Comparison of ENCODE assay signal across 8 cellular contexts in genomic region chr11:67629386-67630229, GRCh38. TPM values are rescaled to one million over a fixed set of nuclear protein-coding genes. Genes with fewer than 3 reads are reported as not detected.
DNase-seq lines count a peak whose midpoint lies in the region; ATAC-seq lines count a peak whose summit lies in the region.

Gene NUDT8, minus strand, starts transcription at chr11:67629937. Its CDS starts 26 bp downstream, at chr11:67629911.

- peak within 1 kb of the TSS; percentile 93 for H3K4me2 ChIP-seq in mesendoderm (ENCODE audit: low read length)

- no peak within 1 kb of the TSS for H4K8ac ChIP-seq in mesendoderm (ENCODE audit: low read depth, low read length)

- H3K27ac ChIP-seq in mesendoderm (ENCODE audit: low read depth, low read length) = peak within 1 kb of the TSS; percentile 91

- peaks cover 10 to 12% of the 10 kb centered on the region in 2 donors for H3K4me1 Mint-ChIP-seq in effector memory CD8-positive, alpha-beta T cell (ENCODE audit: low read depth in 2 of 2)

- no peak within 1 kb of the TSS for H2AK5ac ChIP-seq in mesendoderm (ENCODE audit: low read length)

- peak; percentile 80 for DNase-seq in Ammon's horn (ENCODE audit: low spot score)
- DNase-seq in NCI-H69 (lab: John Stamatoyannopoulos, UW) = peak; percentile 92
- peak; percentile 95 for DNase-seq in activated CD8-positive, alpha-beta memory T cell treated with anti-CD3 and anti-CD28 coated beads for 24 hours
- peak; percentile 87 to 93 (median 91) for DNase-seq in effector memory CD8-positive, alpha-beta T cell
- DNase-seq in mesendoderm = peak; percentile 92
- peak; percentile 75 for DNase-seq in stimulated activated CD8-positive, alpha-beta memory T cell treated with anti-CD3 and anti-CD28 coated beads, Interleukin-12 subunit alpha, Interleukin-12 subunit beta, amount 100 ng/mL, for 4 hours (ENCODE audit: low read depth)

- no peak within 1 kb of the TSS for H2BK15ac ChIP-seq in mesendoderm (replicated peaks; ENCODE audit: low read depth)

- peak within 1 kb of the TSS; percentile 97 for H3K56ac ChIP-seq in mesendoderm (ENCODE audit: low read length)

- peak within 1 kb of the TSS; percentile 55 for H2BK5ac ChIP-seq in mesendoderm (ENCODE audit: low read length)

- H3K9me3 Mint-ChIP-seq in effector memory CD8-positive, alpha-beta T cell = no peaks in the 10 kb centered on the region

- ATAC-seq in GM18909 (IDR thresholded peaks at IDR 0.05; ENCODE audit: poor library complexity, unreplicated experiment) (peak; percentile 59), HG03159 (IDR thresholded peaks at IDR 0.05; ENCODE audit: unreplicated experiment) (peak; percentile 45)
- ATAC-seq in effector memory CD8-positive, alpha-beta T cell (replicated peaks) = peak; percentile 64

- H3K4me3 Mint-ChIP-seq in effector memory CD8-positive, alpha-beta T cell = peak within 1 kb of the TSS; percentile 89 to 90

- no peak within 1 kb of the TSS for H2BK120ac ChIP-seq in mesendoderm (ENCODE audit: low read depth, low read length)

- H3K4ac ChIP-seq in mesendoderm (ENCODE audit: low read depth, low read length) = no peak within 1 kb of the TSS

- H3K27ac Mint-ChIP-seq in effector memory CD8-positive, alpha-beta T cell = peak within 1 kb of the TSS; percentile 84 to 91

- peaks cover 5% of the 10 kb centered on the region for H3K4me1 ChIP-seq in mesendoderm (ENCODE audit: control insufficient read depth, low read depth, low read length)

- H4K5ac ChIP-seq in mesendoderm (ENCODE audit: low read length) = no peak within 1 kb of the TSS

- no peaks in the 10 kb centered on the region for H3K27me3 Mint-ChIP-seq in effector memory CD8-positive, alpha-beta T cell

- no peaks in the 10 kb centered on the region for H3K79me1 ChIP-seq in mesendoderm (ENCODE audit: low read length)

- peak within 1 kb of the TSS; percentile 92 for H3K9ac ChIP-seq in mesendoderm (ENCODE audit: low read length)

- H3K79me2 ChIP-seq in mesendoderm (ENCODE audit: control insufficient read depth, insufficient read depth, low read length) = no peaks in the 10 kb centered on the region

- no peaks in the 10 kb centered on the region for H3K36me3 ChIP-seq in mesendoderm (ENCODE audit: control insufficient read depth, insufficient read depth, low read length)

- H3K36me3 Mint-ChIP-seq in effector memory CD8-positive, alpha-beta T cell (ENCODE audit: insufficient read depth) = peaks cover 4% of the 10 kb centered on the region

- H3K23ac ChIP-seq in mesendoderm (ENCODE audit: low read length) = no peak within 1 kb of the TSS

- peak within 1 kb of the TSS; percentile 31 for H3K18ac ChIP-seq in mesendoderm (ENCODE audit: low read length)

- no peaks in the 10 kb centered on the region for H3K27me3 ChIP-seq in mesendoderm (ENCODE audit: insufficient read depth, low read length, poor library complexity)

- no CpG with 5 or more reads among the region's 102 CpGs for WGBS in mesendoderm (ENCODE audit: extremely low coverage, insufficient coverage, low lambda C conversion rate)

- peak within 1 kb of the TSS; percentile 58 for H3K4me3 ChIP-seq in mesendoderm (ENCODE audit: low read length)

RNA-seq across cellular contexts. Expression of gene NUDT8, which starts in this region (rescaled TPM):
- 4.2 TPM for polyA plus RNA-seq in mesendoderm (2013, experiment 1 of 2)
- polyA plus RNA-seq in mesendoderm (2013, experiment 2 of 2) = 3.9 TPM

Comparison
In these comparisons a context has a peak if more than half of its experiments do, and no peak if none do; other contexts are left out.
1. Peak in every context shown above with its lines: DNase-seq, ATAC-seq, H3K4me3 ChIP-seq and H3K27ac ChIP-seq.